In the genomic region with DNA sequence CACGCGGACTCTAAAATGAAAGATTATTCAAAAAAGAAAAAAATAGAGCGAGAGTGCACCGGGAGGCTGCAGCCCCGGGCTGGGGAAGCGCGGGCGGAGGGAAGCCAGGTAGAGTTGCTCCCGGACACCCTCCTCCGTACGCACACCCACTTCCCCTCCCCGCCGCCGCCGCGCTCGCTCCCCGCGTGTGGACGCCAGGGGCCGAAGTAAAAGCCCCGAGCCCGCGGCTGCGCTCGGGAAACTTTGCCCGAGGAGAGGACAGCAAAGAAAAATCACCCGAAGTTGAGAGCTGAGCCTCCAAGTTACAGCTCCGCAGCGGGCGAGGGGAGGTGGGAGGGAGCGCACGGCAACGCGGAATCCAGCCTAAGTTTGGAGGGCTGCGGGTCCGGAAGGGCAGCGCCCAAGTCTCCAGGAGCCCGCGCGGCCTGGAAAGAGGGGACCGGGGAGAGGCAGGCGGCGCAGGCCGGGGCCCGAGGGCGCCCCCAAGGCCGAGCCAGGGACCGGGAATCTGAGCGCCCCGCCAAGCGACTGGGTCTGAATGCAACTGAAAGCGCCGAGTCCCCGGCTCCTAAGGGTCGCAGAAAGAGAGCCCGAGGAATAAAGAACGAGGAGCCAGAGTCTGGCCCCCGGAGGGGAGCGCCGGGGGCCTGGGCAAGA, we compare ENCODE assay signal across 8 cellular contexts. TPM values are rescaled to one million over a fixed set of nuclear protein-coding genes. Genes with fewer than 3 reads are reported as not detected.
A peak's percentile ranks its signal among the peaks of the same experiment; 100 is the strongest.
DNase-seq lines count a peak whose midpoint lies in the region; ATAC-seq and TF ChIP-seq lines count a peak whose summit lies in the region.

No MANE protein-coding gene starts in this region.

- H3K4me1 Mint-ChIP-seq in CD14-positive monocyte: peaks cover 30% of the 10 kb centered on the region

- peak overlapping the region; percentile 62 to 86 (median 85) for H3K27ac ChIP-seq in body of pancreas

- DNase-seq in CD14-positive monocyte (ENCODE audit: low spot score): peak; percentile 48
- peak; percentile 38 to 53 for DNase-seq in NOMO-1 (lab: John Stamatoyannopoulos, UW; ENCODE audit: unreplicated experiment in 2 of 2)
- DNase-seq in body of pancreas: peak; percentile 55 to 63 (median 61)
- DNase-seq in kidney epithelial cell (ENCODE audit: low read depth): no peak
- peak; percentile 47 for DNase-seq in stimulated activated naive CD8-positive, alpha-beta T cell treated with anti-CD3 and anti-CD28 coated beads, Interleukin-15, Interleukin-2, amounts not matched to agents 100 U/mL and 50 U/mL, for 24 hours
- no peak for DNase-seq in kidney glomerular epithelial cell (lab: John Stamatoyannopoulos, UW)

- peak overlapping the region; percentile 73 to 88 (median 80) for H3K27ac Mint-ChIP-seq in CD14-positive monocyte

- H3K36me3 Mint-ChIP-seq in CD14-positive monocyte: no peaks in the 10 kb centered on the region

- TF ChIP-seq POLR2A in body of pancreas (IDR thresholded peaks at IDR 0.05): peak in 1 of 3 donors; percentile 16

- H3K4me3 ChIP-seq in body of pancreas (peak overlapping the region; percentile 46 to 80), kidney epithelial cell (ENCODE audit: low read depth, low read length) (peak overlapping the region; percentile 72)

- peaks cover 0 to 2% (median 0%) of the 10 kb centered on the region in 7 donors for H3K9me3 Mint-ChIP-seq in CD14-positive monocyte

- no peaks in the 10 kb centered on the region for H3K27me3 ChIP-seq in body of pancreas
- H3K27me3 ChIP-seq in kidney epithelial cell (ENCODE audit: control insufficient read depth, insufficient read depth, low read length): peaks cover 34% of the 10 kb centered on the region

- H3K9me3 ChIP-seq in body of pancreas: no peaks in the 10 kb centered on the region

- ATAC-seq in GM19351 (IDR thresholded peaks at IDR 0.05; ENCODE audit: unreplicated experiment) (peak; percentile 10), body of pancreas (peak; percentile 37), HG03521 (IDR thresholded peaks at IDR 0.05; ENCODE audit: unreplicated experiment) (no peak)
- ATAC-seq in stimulated activated naive CD8-positive, alpha-beta T cell treated with anti-CD3 and anti-CD28 coated beads, Interleukin-15, Interleukin-2, amounts not matched to agents 100 U/mL and 50 U/mL, for 24 hours: no peak

- TF ChIP-seq CTCF in CD14-positive monocyte (IDR thresholded peaks at IDR 0.05): no peak
- TF ChIP-seq CTCF in body of pancreas (IDR thresholded peaks at IDR 0.05): peak in 3 of 7 experiments; percentile 5 to 21 (median 11)
- TF ChIP-seq CTCF in kidney epithelial cell (IDR thresholded peaks at IDR 0.05; ENCODE audit: insufficient read depth, low read length, poor library complexity, severe bottlenecking): no peak

- H3K36me3 ChIP-seq in body of pancreas (replicated peaks in 1 of 2; ENCODE audit: insufficient read depth in 1 of 2, low read depth in 2 of 2) (no peaks in the 10 kb centered on the region), kidney epithelial cell (ENCODE audit: control insufficient read depth, insufficient read depth, low read length) (no peaks in the 10 kb centered on the region)

- H3K4me1 ChIP-seq in body of pancreas: peaks cover 32% of the 10 kb centered on the region

- WGBS in body of pancreas, 2 donors: 0% methylated on average over 26 to 57 of the region's 61 CpGs

- peak overlapping the region; percentile 95 to 98 for H3K4me3 Mint-ChIP-seq in CD14-positive monocyte

- intact Hi-C loops in CD14-positive monocyte (cut with micrococcal nuclease) (loop anchor here (5.0 to 10.0 kb wide), 4 partner anchors 37 to 1249 kb away; no protein-coding TSS in a partner anchor), body of pancreas (cut with DNase I) (no loop called here)

- H3K27me3 Mint-ChIP-seq in CD14-positive monocyte (ENCODE audit: low read depth in 3 of 3): peaks cover 0 to 1% (median 0%) of the 10 kb centered on the region in 3 donors

RNA-seq across cellular contexts. Expression of a gene that starts 0.7 kb away (rescaled TPM):
- 10 to 100 TPM in 1 of 2 donors, 1 to 10 TPM in 1; 8.7 to 11.1 TPM for polyA plus RNA-seq in CD14-positive monocyte
- total RNA-seq in body of pancreas (10 to 100 TPM; 14.3 to 16.2 TPM), kidney epithelial cell (6.7 and 9.2 TPM in 2 replicates)

Comparison
In these comparisons a context has a peak if more than half of its experiments do, and no peak if none do; other contexts are left out.
1. DNase-seq: peak in CD14-positive monocyte (single experiment), NOMO-1 (2 of 2), body of pancreas (4 of 4) and stimulated activated naive CD8-positive, alpha-beta T cell treated with anti-CD3 and anti-CD28 coated beads, Interleukin-15, Interleukin-2, amounts not matched to agents 100 U/mL and 50 U/mL, for 24 hours (single experiment); none in kidney epithelial cell (single experiment) and kidney glomerular epithelial cell (single experiment).
2. ATAC-seq: peak in GM19351 (single experiment) and body of pancreas (single experiment); none in stimulated activated naive CD8-positive, alpha-beta T cell treated with anti-CD3 and anti-CD28 coated beads, Interleukin-15, Interleukin-2, amounts not matched to agents 100 U/mL and 50 U/mL, for 24 hours (single experiment) and HG03521 (single experiment).